15 cellular contexts compared by ENCODE assay signal in genomic region chr14:101683365-101683764, GRCh38.
A peak's percentile ranks its signal among the peaks of the same experiment; 100 is the strongest.
DNase-seq lines count a peak whose midpoint lies in the region; FAIRE-seq and TF ChIP-seq lines count a peak whose summit lies in the region.
"Had no signal": no experiment of that assay in that cellular context is flagged by ENCODE, and none has a peak within 500 bp of the region (broad histone marks: within the 10 kb centered on the region; RNA-seq: fewer than 3 reads in every experiment).

No MANE protein-coding gene starts in this region.

- H3K27ac Mint-ChIP-seq in HFFc6, result no peak overlapping the region
- H3K27ac Mint-ChIP-seq: B cell; CD4-positive, CD25-positive, alpha-beta regulatory T cell; CD8-positive, alpha-beta memory T cell had no signal

- H3K9me3 Mint-ChIP-seq in HFFc6, result no peaks in the 10 kb centered on the region
- H3K9me3 Mint-ChIP-seq: CD8-positive, alpha-beta memory T cell had no signal

- H3K4me3 ChIP-seq in bronchial epithelial cell (ENCODE audit: low read depth, low read length) (no peak overlapping the region), ascending aorta (no peak overlapping the region)

- H3K4me1 Mint-ChIP-seq in HFFc6 (ENCODE audit: low read depth), result no peaks in the 10 kb centered on the region
- H3K4me1 Mint-ChIP-seq: B cell; CD4-positive, CD25-positive, alpha-beta regulatory T cell; CD8-positive, alpha-beta memory T cell had no signal

- H3K27ac ChIP-seq in ascending aorta, result no peak overlapping the region

- H3K27me3 ChIP-seq in bronchial epithelial cell (ENCODE audit: control insufficient read depth, insufficient read depth, low read length) (no peaks in the 10 kb centered on the region), ascending aorta (no peaks in the 10 kb centered on the region)

- H3K36me3 Mint-ChIP-seq in HFFc6 (ENCODE audit: low read depth), result no peaks in the 10 kb centered on the region
- H3K36me3 Mint-ChIP-seq: CD4-positive, CD25-positive, alpha-beta regulatory T cell; CD8-positive, alpha-beta memory T cell had no signal

- H3K36me3 ChIP-seq in bronchial epithelial cell (ENCODE audit: control insufficient read depth, insufficient read depth, low read length) (no peaks in the 10 kb centered on the region), ascending aorta (no peaks in the 10 kb centered on the region)

- intact Hi-C loops in ascending aorta (cut with DNase I), result no loop called here

- FAIRE-seq in H54 (lab: Jason Lieb, UNC) (peak; percentile 20), HTR-8/SVneo (lab: Jason Lieb, UNC) (peak; percentile 100), bronchial epithelial cell (lab: Jason Lieb, UNC) (peak; percentile 92), urothelium cell line (lab: Jason Lieb, UNC) (peak; percentile 96)
- FAIRE-seq: G401.6 had no signal

- peaks cover 23% of the 10 kb centered on the region for H3K27me3 Mint-ChIP-seq in HFFc6 (ENCODE audit: insufficient read depth)

- DNase-seq in H54 (ENCODE audit: insufficient read length, low spot score) (no peak), HTR-8/SVneo (ENCODE audit: insufficient read length, low spot score) (no peak), bronchial epithelial cell (ENCODE audit: low read depth) (no peak), urothelium cell line (ENCODE audit: low spot score) (no peak), ascending aorta (ENCODE audit: low spot score in 2 of 2) (no peak), HFFc6 (no peak)
- no peak for DNase-seq in NK-92 treated with Interleukin-12 subunit alpha and Interleukin-12 subunit beta, amount 100 ng/mL, for 24 hours (lab: John Stamatoyannopoulos, UW)
- DNase-seq: C1 segment of cervical spinal cord; CD4-positive, CD25-positive, alpha-beta regulatory T cell; CD8-positive, alpha-beta memory T cell; COR-L47; GOT3; HCEC 1CT had no signal

- H3K4me1 ChIP-seq in ascending aorta, result no peaks in the 10 kb centered on the region

- TF ChIP-seq POLR2A in H54 (IDR thresholded peaks at IDR 0.05; ENCODE audit: low read depth, low read length), result no peak

- TF ChIP-seq CTCF in bronchial epithelial cell (IDR thresholded peaks at IDR 0.05; ENCODE audit: insufficient read depth, low read length, severe bottlenecking) (no peak), ascending aorta (IDR thresholded peaks at IDR 0.05) (no peak), HFFc6 (IDR thresholded peaks at IDR 0.05) (no peak)

- H3K9me3 ChIP-seq in ascending aorta, result no peaks in the 10 kb centered on the region

- no peak overlapping the region for H3K4me3 Mint-ChIP-seq in HFFc6
- H3K4me3 Mint-ChIP-seq: B cell; CD4-positive, CD25-positive, alpha-beta regulatory T cell; CD8-positive, alpha-beta memory T cell had no signal
